1 cellular context compared by ENCODE assay signal in the genomic region with DNA sequence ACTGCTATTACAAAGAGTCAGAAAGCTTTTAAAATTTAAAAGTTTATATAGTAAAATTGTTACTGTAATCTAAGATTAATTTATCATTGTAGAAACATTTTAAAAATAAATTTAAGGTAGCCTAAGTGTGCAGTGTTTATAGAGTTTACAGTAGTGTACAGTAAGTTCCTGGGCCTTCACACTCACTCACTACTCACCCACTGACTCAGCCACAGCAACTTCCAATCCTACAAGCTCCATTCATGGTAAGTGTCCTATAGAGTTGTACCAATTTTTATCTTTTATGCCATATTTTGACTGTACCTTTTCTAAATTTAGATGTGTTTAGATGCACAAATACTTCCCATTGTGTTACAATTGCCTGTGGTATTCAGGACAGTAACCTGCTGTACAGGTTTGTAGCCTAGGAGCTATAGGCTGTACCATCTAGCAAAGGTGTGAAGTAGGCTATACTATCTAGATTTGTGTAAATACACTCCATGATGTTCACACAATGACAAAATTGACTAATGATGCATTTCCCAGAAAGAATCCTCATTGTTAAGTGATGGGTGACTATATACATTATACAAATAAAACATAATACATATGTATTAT.
TF ChIP-seq lines count a peak whose summit lies in the region.

No MANE protein-coding gene starts in this region.

TF ChIP-seq in IMR-90, 13 proteins besides CTCF, POLR2A, EP300 and RAD21:
- TF ChIP-seq, protein P1, sequence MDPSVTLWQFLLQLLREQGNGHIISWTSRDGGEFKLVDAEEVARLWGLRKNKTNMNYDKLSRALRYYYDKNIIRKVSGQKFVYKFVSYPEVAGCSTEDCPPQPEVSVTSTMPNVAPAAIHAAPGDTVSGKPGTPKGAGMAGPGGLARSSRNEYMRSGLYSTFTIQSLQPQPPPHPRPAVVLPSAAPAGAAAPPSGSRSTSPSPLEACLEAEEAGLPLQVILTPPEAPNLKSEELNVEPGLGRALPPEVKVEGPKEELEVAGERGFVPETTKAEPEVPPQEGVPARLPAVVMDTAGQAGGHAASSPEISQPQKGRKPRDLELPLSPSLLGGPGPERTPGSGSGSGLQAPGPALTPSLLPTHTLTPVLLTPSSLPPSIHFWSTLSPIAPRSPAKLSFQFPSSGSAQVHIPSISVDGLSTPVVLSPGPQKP (IDR thresholded peaks at IDR 0.05; ENCODE audit: borderline replicate concordance, low read depth, low read length), result no peak
- TF ChIP-seq RFX5 (IDR thresholded peaks at IDR 0.05; ENCODE audit: low read depth, low read length), result no peak
- TF ChIP-seq, protein P2, sequence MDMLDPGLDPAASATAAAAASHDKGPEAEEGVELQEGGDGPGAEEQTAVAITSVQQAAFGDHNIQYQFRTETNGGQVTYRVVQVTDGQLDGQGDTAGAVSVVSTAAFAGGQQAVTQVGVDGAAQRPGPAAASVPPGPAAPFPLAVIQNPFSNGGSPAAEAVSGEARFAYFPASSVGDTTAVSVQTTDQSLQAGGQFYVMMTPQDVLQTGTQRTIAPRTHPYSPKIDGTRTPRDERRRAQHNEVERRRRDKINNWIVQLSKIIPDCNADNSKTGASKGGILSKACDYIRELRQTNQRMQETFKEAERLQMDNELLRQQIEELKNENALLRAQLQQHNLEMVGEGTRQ (IDR thresholded peaks at IDR 0.05; ENCODE audit: low read depth, low read length), result no peak
- TF ChIP-seq MAZ (IDR thresholded peaks at IDR 0.05; ENCODE audit: borderline replicate concordance, low read depth, low read length), result no peak
- TF ChIP-seq BHLHE40 (IDR thresholded peaks at IDR 0.05; ENCODE audit: low read depth, low read length), result no peak
- TF ChIP-seq FOS (IDR thresholded peaks at IDR 0.05; ENCODE audit: low read depth, low read length), result no peak
- TF ChIP-seq NFE2L2 (IDR thresholded peaks at IDR 0.05; ENCODE audit: low read depth, low read length), result no peak
- TF ChIP-seq RCOR1 (IDR thresholded peaks at IDR 0.05; ENCODE audit: insufficient replicate concordance, low read length), result no peak
- TF ChIP-seq MXI1 (IDR thresholded peaks at IDR 0.05; ENCODE audit: borderline replicate concordance, low read depth, low read length), result no peak
